In the genomic region with DNA sequence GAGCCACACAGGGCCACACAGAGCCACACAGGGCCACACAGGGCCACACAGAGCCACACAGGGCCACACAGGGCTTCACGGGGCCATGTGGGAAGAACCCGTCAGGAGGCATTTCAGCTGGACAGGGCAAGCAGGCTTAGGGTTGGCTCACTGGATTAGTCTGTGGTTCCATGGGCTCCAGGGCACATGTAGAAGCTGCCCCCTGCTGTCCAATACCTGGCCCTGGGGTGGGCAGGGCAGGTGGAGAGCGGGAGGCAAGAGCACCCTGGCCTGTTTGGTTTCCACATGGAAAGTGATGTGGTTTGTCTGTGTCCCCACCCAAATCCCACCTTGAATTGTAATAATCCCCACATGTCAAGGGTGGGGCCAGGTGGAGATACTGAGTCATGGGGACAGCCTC, we compare ENCODE assay signal across 1 cellular context.
TF ChIP-seq lines count a peak whose summit lies in the region.

No MANE protein-coding gene starts in this region.

TF ChIP-seq in GM23338, 12 proteins besides CTCF, POLR2A, EP300 and RAD21:
- no peak for TF ChIP-seq ZNF462 (CRISPR knock-in tag; IDR thresholded peaks at IDR 0.05)
- TF ChIP-seq EZH2 (IDR thresholded peaks at IDR 0.05; ENCODE audit: low read depth, unreplicated experiment), result no peak
- no peak for TF ChIP-seq CREB1 (CRISPR knock-in tag; IDR thresholded peaks at IDR 0.05; ENCODE audit: low read depth)
- no peak for TF ChIP-seq STAT1 (IDR thresholded peaks at IDR 0.05; ENCODE audit: unreplicated experiment)
- TF ChIP-seq EZH2phosphoT487 (IDR thresholded peaks at IDR 0.05; ENCODE audit: unreplicated experiment), result no peak
- TF ChIP-seq, protein P1, sequence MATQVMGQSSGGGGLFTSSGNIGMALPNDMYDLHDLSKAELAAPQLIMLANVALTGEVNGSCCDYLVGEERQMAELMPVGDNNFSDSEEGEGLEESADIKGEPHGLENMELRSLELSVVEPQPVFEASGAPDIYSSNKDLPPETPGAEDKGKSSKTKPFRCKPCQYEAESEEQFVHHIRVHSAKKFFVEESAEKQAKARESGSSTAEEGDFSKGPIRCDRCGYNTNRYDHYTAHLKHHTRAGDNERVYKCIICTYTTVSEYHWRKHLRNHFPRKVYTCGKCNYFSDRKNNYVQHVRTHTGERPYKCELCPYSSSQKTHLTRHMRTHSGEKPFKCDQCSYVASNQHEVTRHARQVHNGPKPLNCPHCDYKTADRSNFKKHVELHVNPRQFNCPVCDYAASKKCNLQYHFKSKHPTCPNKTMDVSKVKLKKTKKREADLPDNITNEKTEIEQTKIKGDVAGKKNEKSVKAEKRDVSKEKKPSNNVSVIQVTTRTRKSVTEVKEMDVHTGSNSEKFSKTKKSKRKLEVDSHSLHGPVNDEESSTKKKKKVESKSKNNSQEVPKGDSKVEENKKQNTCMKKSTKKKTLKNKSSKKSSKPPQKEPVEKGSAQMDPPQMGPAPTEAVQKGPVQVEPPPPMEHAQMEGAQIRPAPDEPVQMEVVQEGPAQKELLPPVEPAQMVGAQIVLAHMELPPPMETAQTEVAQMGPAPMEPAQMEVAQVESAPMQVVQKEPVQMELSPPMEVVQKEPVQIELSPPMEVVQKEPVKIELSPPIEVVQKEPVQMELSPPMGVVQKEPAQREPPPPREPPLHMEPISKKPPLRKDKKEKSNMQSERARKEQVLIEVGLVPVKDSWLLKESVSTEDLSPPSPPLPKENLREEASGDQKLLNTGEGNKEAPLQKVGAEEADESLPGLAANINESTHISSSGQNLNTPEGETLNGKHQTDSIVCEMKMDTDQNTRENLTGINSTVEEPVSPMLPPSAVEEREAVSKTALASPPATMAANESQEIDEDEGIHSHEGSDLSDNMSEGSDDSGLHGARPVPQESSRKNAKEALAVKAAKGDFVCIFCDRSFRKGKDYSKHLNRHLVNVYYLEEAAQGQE (IDR thresholded peaks at IDR 0.05; ENCODE audit: unreplicated experiment), result no peak
- TF ChIP-seq ZNF114 (CRISPR knock-in tag; IDR thresholded peaks at IDR 0.05), result no peak
- TF ChIP-seq ZNF331 (CRISPR knock-in tag; IDR thresholded peaks at IDR 0.05; ENCODE audit: low read depth), result no peak
- TF ChIP-seq POLR2AphosphoS5 (IDR thresholded peaks at IDR 0.05; ENCODE audit: low read depth), result no peak
TF ChIP-seq in GM23338: peak in this region for 0.
